ENCODE assay signal across 1 cellular context in the genomic region with DNA sequence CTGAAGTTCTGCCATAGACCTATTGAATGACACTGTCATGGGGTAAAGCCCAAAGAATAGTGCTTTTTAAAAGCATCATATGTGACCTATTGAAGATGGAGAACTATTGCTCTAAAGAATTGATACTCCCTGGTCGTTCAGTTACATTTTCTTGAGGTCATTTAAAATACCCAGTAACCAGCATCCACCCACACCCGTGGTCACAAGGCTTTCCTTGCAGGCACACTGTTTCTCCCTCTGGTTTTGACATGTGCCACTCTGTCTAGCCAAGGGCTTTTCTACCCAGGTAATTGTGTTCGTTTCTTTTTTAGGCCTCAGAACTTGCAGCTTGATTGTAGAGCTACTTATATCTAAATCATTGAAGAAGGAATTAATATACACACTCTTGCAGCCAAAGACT.
TF ChIP-seq lines count a peak whose summit lies in the region.

No MANE protein-coding gene starts in this region.

TF ChIP-seq in HepG2, 621 proteins besides CTCF, POLR2A, EP300 and RAD21 (continued from another document):
- TF ChIP-seq, protein P1, sequence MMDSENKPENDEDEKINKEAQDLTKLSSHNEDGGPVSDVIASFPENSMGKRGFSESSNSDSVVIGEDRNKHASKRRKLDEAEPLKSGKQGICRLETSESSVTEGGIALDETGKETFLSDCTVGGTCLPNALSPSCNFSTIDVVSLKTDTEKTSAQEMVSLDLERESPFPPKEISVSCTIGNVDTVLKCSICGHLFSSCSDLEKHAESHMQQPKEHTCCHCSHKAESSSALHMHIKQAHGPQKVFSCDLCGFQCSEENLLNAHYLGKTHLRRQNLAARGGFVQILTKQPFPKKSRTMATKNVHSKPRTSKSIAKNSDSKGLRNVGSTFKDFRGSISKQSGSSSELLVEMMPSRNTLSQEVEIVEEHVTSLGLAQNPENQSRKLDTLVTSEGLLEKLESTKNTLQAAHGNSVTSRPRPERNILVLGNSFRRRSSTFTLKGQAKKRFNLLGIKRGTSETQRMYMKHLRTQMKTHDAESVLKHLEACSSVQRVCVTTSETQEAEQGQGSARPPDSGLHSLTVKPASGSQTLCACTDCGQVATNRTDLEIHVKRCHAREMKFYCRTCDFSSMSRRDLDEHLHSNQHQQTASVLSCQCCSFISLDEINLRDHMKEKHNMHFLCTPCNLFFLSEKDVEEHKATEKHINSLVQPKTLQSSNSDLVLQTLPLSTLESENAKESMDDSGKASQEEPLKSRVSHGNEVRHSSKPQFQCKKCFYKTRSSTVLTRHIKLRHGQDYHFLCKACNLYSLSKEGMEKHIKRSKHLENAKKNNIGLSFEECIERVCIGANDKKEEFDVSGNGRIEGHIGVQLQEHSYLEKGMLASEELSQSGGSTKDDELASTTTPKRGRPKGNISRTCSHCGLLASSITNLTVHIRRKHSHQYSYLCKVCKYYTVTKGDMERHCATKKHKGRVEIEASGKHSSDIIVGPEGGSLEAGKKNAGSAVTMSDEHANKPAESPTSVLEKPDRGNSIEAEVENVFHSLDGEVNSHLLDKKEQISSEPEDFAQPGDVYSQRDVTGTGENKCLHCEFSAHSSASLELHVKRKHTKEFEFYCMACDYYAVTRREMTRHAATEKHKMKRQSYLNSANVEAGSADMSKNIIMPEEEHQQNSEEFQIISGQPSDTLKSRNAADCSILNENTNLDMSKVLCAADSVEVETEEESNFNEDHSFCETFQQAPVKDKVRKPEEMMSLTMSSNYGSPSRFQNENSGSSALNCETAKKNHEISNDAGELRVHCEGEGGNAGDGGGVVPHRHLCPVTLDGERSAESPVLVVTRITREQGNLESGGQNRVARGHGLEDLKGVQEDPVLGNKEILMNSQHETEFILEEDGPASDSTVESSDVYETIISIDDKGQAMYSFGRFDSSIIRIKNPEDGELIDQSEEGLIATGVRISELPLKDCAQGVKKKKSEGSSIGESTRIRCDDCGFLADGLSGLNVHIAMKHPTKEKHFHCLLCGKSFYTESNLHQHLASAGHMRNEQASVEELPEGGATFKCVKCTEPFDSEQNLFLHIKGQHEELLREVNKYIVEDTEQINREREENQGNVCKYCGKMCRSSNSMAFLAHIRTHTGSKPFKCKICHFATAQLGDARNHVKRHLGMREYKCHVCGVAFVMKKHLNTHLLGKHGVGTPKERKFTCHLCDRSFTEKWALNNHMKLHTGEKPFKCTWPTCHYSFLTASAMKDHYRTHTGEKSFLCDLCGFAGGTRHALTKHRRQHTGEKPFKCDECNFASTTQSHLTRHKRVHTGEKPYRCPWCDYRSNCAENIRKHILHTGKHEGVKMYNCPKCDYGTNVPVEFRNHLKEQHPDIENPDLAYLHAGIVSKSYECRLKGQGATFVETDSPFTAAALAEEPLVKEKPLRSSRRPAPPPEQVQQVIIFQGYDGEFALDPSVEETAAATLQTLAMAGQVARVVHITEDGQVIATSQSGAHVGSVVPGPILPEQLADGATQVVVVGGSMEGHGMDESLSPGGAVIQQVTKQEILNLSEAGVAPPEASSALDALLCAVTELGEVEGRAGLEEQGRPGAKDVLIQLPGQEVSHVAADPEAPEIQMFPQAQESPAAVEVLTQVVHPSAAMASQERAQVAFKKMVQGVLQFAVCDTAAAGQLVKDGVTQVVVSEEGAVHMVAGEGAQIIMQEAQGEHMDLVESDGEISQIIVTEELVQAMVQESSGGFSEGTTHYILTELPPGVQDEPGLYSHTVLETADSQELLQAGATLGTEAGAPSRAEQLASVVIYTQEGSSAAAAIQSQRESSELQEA (CRISPR knock-in tag; IDR thresholded peaks at IDR 0.05; ENCODE audit: not compliant biosample characterization) = no peak
- no peak for TF ChIP-seq MED13 (CRISPR knock-in tag; IDR thresholded peaks at IDR 0.05)
- no peak for TF ChIP-seq TBX2 (CRISPR knock-in tag; IDR thresholded peaks at IDR 0.05; ENCODE audit: borderline replicate concordance)
- TF ChIP-seq, protein P2, sequence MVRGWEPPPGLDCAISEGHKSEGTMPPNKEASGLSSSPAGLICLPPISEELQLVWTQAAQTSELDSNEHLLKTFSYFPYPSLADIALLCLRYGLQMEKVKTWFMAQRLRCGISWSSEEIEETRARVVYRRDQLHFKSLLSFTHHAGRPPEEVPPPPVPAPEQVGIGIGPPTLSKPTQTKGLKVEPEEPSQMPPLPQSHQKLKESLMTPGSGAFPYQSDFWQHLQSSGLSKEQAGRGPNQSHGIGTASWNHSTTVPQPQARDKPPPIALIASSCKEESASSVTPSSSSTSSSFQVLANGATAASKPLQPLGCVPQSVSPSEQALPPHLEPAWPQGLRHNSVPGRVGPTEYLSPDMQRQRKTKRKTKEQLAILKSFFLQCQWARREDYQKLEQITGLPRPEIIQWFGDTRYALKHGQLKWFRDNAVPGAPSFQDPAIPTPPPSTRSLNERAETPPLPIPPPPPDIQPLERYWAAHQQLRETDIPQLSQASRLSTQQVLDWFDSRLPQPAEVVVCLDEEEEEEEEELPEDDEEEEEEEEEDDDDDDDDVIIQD (CRISPR knock-in tag; IDR thresholded peaks at IDR 0.05; ENCODE audit: low read depth) = no peak
- TF ChIP-seq, protein P3, sequence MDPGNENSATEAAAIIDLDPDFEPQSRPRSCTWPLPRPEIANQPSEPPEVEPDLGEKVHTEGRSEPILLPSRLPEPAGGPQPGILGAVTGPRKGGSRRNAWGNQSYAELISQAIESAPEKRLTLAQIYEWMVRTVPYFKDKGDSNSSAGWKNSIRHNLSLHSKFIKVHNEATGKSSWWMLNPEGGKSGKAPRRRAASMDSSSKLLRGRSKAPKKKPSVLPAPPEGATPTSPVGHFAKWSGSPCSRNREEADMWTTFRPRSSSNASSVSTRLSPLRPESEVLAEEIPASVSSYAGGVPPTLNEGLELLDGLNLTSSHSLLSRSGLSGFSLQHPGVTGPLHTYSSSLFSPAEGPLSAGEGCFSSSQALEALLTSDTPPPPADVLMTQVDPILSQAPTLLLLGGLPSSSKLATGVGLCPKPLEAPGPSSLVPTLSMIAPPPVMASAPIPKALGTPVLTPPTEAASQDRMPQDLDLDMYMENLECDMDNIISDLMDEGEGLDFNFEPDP (CRISPR knock-in tag; conservative IDR thresholded peaks at IDR 0.05) = no peak
- no peak for TF ChIP-seq KLF12 (CRISPR knock-in tag; IDR thresholded peaks at IDR 0.05; ENCODE audit: borderline replicate concordance)
- TF ChIP-seq, protein P4, sequence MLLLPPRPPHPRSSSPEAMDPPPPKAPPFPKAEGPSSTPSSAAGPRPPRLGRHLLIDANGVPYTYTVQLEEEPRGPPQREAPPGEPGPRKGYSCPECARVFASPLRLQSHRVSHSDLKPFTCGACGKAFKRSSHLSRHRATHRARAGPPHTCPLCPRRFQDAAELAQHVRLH (CRISPR knock-in tag; IDR thresholded peaks at IDR 0.05; ENCODE audit: borderline replicate concordance, low read depth) = no peak
- TF ChIP-seq XRCC5 (optimal IDR thresholded peaks at IDR 0.05; ENCODE audit: low read length) = no peak
- TF ChIP-seq ZFP62 (CRISPR knock-in tag; IDR thresholded peaks at IDR 0.05) = no peak
- no peak for TF ChIP-seq ZNF432 (CRISPR knock-in tag; IDR thresholded peaks at IDR 0.05; ENCODE audit: borderline replicate concordance)
- no peak for TF ChIP-seq ZBED4 (CRISPR knock-in tag; IDR thresholded peaks at IDR 0.05; ENCODE audit: borderline replicate concordance)
- TF ChIP-seq, protein P5, sequence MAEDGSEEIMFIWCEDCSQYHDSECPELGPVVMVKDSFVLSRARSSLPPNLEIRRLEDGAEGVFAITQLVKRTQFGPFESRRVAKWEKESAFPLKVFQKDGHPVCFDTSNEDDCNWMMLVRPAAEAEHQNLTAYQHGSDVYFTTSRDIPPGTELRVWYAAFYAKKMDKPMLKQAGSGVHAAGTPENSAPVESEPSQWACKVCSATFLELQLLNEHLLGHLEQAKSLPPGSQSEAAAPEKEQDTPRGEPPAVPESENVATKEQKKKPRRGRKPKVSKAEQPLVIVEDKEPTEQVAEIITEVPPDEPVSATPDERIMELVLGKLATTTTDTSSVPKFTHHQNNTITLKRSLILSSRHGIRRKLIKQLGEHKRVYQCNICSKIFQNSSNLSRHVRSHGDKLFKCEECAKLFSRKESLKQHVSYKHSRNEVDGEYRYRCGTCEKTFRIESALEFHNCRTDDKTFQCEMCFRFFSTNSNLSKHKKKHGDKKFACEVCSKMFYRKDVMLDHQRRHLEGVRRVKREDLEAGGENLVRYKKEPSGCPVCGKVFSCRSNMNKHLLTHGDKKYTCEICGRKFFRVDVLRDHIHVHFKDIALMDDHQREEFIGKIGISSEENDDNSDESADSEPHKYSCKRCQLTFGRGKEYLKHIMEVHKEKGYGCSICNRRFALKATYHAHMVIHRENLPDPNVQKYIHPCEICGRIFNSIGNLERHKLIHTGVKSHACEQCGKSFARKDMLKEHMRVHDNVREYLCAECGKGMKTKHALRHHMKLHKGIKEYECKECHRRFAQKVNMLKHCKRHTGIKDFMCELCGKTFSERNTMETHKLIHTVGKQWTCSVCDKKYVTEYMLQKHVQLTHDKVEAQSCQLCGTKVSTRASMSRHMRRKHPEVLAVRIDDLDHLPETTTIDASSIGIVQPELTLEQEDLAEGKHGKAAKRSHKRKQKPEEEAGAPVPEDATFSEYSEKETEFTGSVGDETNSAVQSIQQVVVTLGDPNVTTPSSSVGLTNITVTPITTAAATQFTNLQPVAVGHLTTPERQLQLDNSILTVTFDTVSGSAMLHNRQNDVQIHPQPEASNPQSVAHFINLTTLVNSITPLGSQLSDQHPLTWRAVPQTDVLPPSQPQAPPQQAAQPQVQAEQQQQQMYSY (CRISPR knock-in tag; IDR thresholded peaks at IDR 0.05) = no peak
- TF ChIP-seq ZNF614 (CRISPR knock-in tag; IDR thresholded peaks at IDR 0.05; ENCODE audit: borderline replicate concordance) = no peak
- TF ChIP-seq, protein P6, sequence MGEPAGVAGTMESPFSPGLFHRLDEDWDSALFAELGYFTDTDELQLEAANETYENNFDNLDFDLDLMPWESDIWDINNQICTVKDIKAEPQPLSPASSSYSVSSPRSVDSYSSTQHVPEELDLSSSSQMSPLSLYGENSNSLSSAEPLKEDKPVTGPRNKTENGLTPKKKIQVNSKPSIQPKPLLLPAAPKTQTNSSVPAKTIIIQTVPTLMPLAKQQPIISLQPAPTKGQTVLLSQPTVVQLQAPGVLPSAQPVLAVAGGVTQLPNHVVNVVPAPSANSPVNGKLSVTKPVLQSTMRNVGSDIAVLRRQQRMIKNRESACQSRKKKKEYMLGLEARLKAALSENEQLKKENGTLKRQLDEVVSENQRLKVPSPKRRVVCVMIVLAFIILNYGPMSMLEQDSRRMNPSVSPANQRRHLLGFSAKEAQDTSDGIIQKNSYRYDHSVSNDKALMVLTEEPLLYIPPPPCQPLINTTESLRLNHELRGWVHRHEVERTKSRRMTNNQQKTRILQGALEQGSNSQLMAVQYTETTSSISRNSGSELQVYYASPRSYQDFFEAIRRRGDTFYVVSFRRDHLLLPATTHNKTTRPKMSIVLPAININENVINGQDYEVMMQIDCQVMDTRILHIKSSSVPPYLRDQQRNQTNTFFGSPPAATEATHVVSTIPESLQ (CRISPR knock-in tag; conservative IDR thresholded peaks at IDR 0.05) = no peak
